ENCODE assay signal across 21 cellular contexts in genomic region chr3:122481390-122481789, GRCh38. TPM values are rescaled to one million over a fixed set of nuclear protein-coding genes. Genes with fewer than 3 reads are reported as not detected.
DNase-seq lines count a peak whose midpoint lies in the region; ATAC-seq lines count a peak whose summit lies in the region.
"Had no signal": no experiment of that assay in that cellular context is flagged by ENCODE, and none has a peak within 500 bp of the region (broad histone marks: within the 10 kb centered on the region; RNA-seq: fewer than 3 reads in every experiment).

No MANE protein-coding gene starts in this region.

- peak overlapping the region; percentile 35 for H3K4me3 Mint-ChIP-seq in activated naive CD8-positive, alpha-beta T cell
- no peak overlapping the region for H3K4me3 Mint-ChIP-seq in activated naive CD8-positive, alpha-beta T cell treated with anti-CD3 and anti-CD28 coated beads for 36 hours
- no peak overlapping the region for H3K4me3 Mint-ChIP-seq in central memory CD8-positive, alpha-beta T cell
- peak overlapping the region; percentile 22 to 71 for H3K4me3 Mint-ChIP-seq in stimulated activated naive CD8-positive, alpha-beta T cell treated with anti-CD3 and anti-CD28 coated beads, Interleukin-15, amount 100 ng/mL, for 72 hours

- peaks cover 56% of the 10 kb centered on the region for H3K4me1 Mint-ChIP-seq in activated naive CD8-positive, alpha-beta T cell (ENCODE audit: low read depth)
- peaks cover 55% of the 10 kb centered on the region for H3K4me1 Mint-ChIP-seq in activated naive CD8-positive, alpha-beta T cell treated with anti-CD3 and anti-CD28 coated beads for 36 hours
- H3K4me1 Mint-ChIP-seq in central memory CD8-positive, alpha-beta T cell, result peaks cover 50% of the 10 kb centered on the region
- peaks cover 64% of the 10 kb centered on the region for H3K4me1 Mint-ChIP-seq in stimulated activated naive CD8-positive, alpha-beta T cell treated with anti-CD3 and anti-CD28 coated beads, Interleukin-15, amount 100 ng/mL, for 72 hours

- no peaks in the 10 kb centered on the region for H3K27me3 Mint-ChIP-seq in activated naive CD8-positive, alpha-beta T cell
- H3K27me3 Mint-ChIP-seq in activated naive CD8-positive, alpha-beta T cell treated with anti-CD3 and anti-CD28 coated beads for 36 hours, result no peaks in the 10 kb centered on the region
- H3K27me3 Mint-ChIP-seq in central memory CD8-positive, alpha-beta T cell, result no peaks in the 10 kb centered on the region
- H3K27me3 Mint-ChIP-seq in stimulated activated naive CD8-positive, alpha-beta T cell treated with anti-CD3 and anti-CD28 coated beads, Interleukin-15, amount 100 ng/mL, for 72 hours, result no peaks in the 10 kb centered on the region
- H3K27me3 Mint-ChIP-seq: CD4-positive, alpha-beta memory T cell had no signal

- peaks cover 7% of the 10 kb centered on the region for H3K36me3 Mint-ChIP-seq in activated naive CD8-positive, alpha-beta T cell
- H3K36me3 Mint-ChIP-seq in activated naive CD8-positive, alpha-beta T cell treated with anti-CD3 and anti-CD28 coated beads for 36 hours, result peaks cover 30% of the 10 kb centered on the region
- H3K36me3 Mint-ChIP-seq in central memory CD8-positive, alpha-beta T cell (ENCODE audit: insufficient read depth), result peaks cover 7% of the 10 kb centered on the region

- peak; percentile 50 for ATAC-seq in HG02610 (IDR thresholded peaks at IDR 0.05; ENCODE audit: unreplicated experiment)
- no peak for ATAC-seq in central memory CD8-positive, alpha-beta T cell (replicated peaks; ENCODE audit: extremely low read depth, poor library complexity, severe bottlenecking)
- peak; percentile 87 for ATAC-seq in stimulated activated naive CD8-positive, alpha-beta T cell treated with anti-CD3 and anti-CD28 coated beads, Interleukin-15, amount 100 ng/mL, for 72 hours
- no peak for ATAC-seq in HG02973 (IDR thresholded peaks at IDR 0.05; ENCODE audit: unreplicated experiment)
- ATAC-seq in HG02623 (IDR thresholded peaks at IDR 0.05; ENCODE audit: unreplicated experiment), result no peak

- H3K9me3 Mint-ChIP-seq in activated naive CD8-positive, alpha-beta T cell (ENCODE audit: low read depth), result no peaks in the 10 kb centered on the region
- H3K9me3 Mint-ChIP-seq in activated naive CD8-positive, alpha-beta T cell treated with anti-CD3 and anti-CD28 coated beads for 36 hours, result peaks cover 3% of the 10 kb centered on the region
- no peaks in the 10 kb centered on the region for H3K9me3 Mint-ChIP-seq in central memory CD8-positive, alpha-beta T cell
- H3K9me3 Mint-ChIP-seq in stimulated activated naive CD8-positive, alpha-beta T cell treated with anti-CD3 and anti-CD28 coated beads, Interleukin-15, amount 100 ng/mL, for 72 hours, result no peaks in the 10 kb centered on the region
- H3K9me3 Mint-ChIP-seq: CD4-positive, alpha-beta memory T cell had no signal

- DNase-seq in activated naive CD8-positive, alpha-beta T cell treated with anti-CD3 and anti-CD28 coated beads for 36 hours, result no peak
- no peak for DNase-seq in central memory CD8-positive, alpha-beta T cell (ENCODE audit: low spot score in 2 of 2)
- peak in 1 of 2 donors; percentile 23 for DNase-seq in stimulated activated naive CD8-positive, alpha-beta T cell treated with anti-CD3 and anti-CD28 coated beads, Interleukin-15, amount 100 ng/mL, for 72 hours
- DNase-seq: BE2C; Calu3; CD4-positive, alpha-beta memory T cell; DMS53; GM23248; HCEC 1CT; KBM-7; NCI-H1436; NCI-H2029; NCI-H2171; NCI-H446; NCI-H69; OCI-M1; SHP77 treated with DMSO at 0.1 percent for 48 hours had no signal

- H3K27ac Mint-ChIP-seq in activated naive CD8-positive, alpha-beta T cell, result peak overlapping the region; percentile 89
- no peak overlapping the region for H3K27ac Mint-ChIP-seq in activated naive CD8-positive, alpha-beta T cell treated with anti-CD3 and anti-CD28 coated beads for 36 hours
- H3K27ac Mint-ChIP-seq in central memory CD8-positive, alpha-beta T cell (ENCODE audit: low read depth), result peak overlapping the region; percentile 36
- H3K27ac Mint-ChIP-seq in stimulated activated naive CD8-positive, alpha-beta T cell treated with anti-CD3 and anti-CD28 coated beads, Interleukin-15, amount 100 ng/mL, for 72 hours, result peak overlapping the region in 1 of 2 donors; percentile 57
- H3K27ac Mint-ChIP-seq: CD4-positive, alpha-beta memory T cell had no signal

RNA-seq across cellular contexts. Expression of gene KPNA1, which starts 33.3 kb away (rescaled TPM):
- 10 to 100 TPM; 47.4 to 49.0 TPM for total RNA-seq in activated naive CD8-positive, alpha-beta T cell treated with anti-CD3 and anti-CD28 coated beads for 36 hours

Comparison
In these comparisons a context has a peak if more than half of its experiments do, and no peak if none do; other contexts are left out.
1. H3K4me3 Mint-ChIP-seq: peak in activated naive CD8-positive, alpha-beta T cell (single experiment) and stimulated activated naive CD8-positive, alpha-beta T cell treated with anti-CD3 and anti-CD28 coated beads, Interleukin-15, amount 100 ng/mL, for 72 hours (2 of 2); none in activated naive CD8-positive, alpha-beta T cell treated with anti-CD3 and anti-CD28 coated beads for 36 hours (single experiment) and central memory CD8-positive, alpha-beta T cell (single experiment).
2. ATAC-seq: peak in HG02610 (single experiment) and stimulated activated naive CD8-positive, alpha-beta T cell treated with anti-CD3 and anti-CD28 coated beads, Interleukin-15, amount 100 ng/mL, for 72 hours (single experiment); none in central memory CD8-positive, alpha-beta T cell (single experiment), HG02973 (single experiment) and HG02623 (single experiment).